8 cellular contexts compared by ENCODE assay signal in the genomic region with DNA sequence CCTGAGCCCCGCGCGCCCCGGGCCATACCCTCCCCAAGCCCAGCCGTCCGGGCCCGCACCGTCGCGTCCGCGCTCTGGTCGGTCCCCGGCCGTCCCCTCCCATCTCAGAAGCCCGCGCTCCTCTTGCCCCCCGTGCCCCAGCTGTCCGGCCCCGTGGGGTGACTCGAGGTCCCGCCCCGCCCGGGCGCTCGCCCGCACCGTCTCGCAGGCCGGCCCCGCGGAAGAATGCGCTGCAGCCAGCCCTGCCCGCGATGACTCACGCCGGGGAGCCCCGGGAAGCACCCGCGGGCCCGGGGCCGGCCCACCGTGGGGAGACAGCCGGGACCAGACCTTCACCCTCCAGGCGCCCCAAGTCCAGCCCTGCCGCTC. TPM values are rescaled to one million over a fixed set of nuclear protein-coding genes. Genes with fewer than 3 reads are reported as not detected.
DNase-seq lines count a peak whose midpoint lies in the region; ATAC-seq, FAIRE-seq and TF ChIP-seq lines count a peak whose summit lies in the region.

No MANE protein-coding gene starts in this region.

- H3K27me3 ChIP-seq in OCI-LY3 (ENCODE audit: low read depth, low read length), result no peaks in the 10 kb centered on the region

- no peaks in the 10 kb centered on the region for H3K79me2 ChIP-seq in OCI-LY3 (ENCODE audit: low read length)

- TF ChIP-seq CTCF in OCI-LY3 (IDR thresholded peaks at IDR 0.05; ENCODE audit: low read depth, low read length) (no peak), astrocyte of the spinal cord (IDR thresholded peaks at IDR 0.05; ENCODE audit: low read depth, low read length) (no peak), kidney (IDR thresholded peaks at IDR 0.05; ENCODE audit: borderline replicate concordance, extremely low read depth, insufficient read depth) (no peak)

- H3K4me2 ChIP-seq in OCI-LY3 (ENCODE audit: low read length), result peak overlapping the region; percentile 97

- H3K4me1 ChIP-seq in OCI-LY3 (ENCODE audit: low read length) (peaks cover 4% of the 10 kb centered on the region; the same call in 1 of the 2 replicates), kidney (ENCODE audit: control insufficient read depth in 1 of 2, insufficient read depth in 1 of 2, low read depth in 1 of 2, low read length in 2 of 2) (peaks cover 3 to 11% of the 10 kb centered on the region in 2 donors)

- H3K4me3 ChIP-seq in OCI-LY3 (ENCODE audit: low read length), result peak overlapping the region; percentile 76
- H3K4me3 ChIP-seq in astrocyte of the spinal cord (ENCODE audit: low read depth, low read length), result peak overlapping the region; percentile 82
- H3K4me3 ChIP-seq in kidney (ENCODE audit: low read length in 2 of 2), result peak overlapping the region in 1 of 2 donors; percentile 40

- H3K9ac ChIP-seq in OCI-LY3 (ENCODE audit: low read length) (peak overlapping the region; percentile 60; the same call in 1 of the 2 replicates), kidney (ENCODE audit: low read length in 2 of 2) (no peak overlapping the region)

- DNase-seq in EH (ENCODE audit: low read depth) (peak; percentile 87), astrocyte of the spinal cord (ENCODE audit: low read depth, low spot score) (peak; percentile 83), kidney (peak; percentile 92), NCI-H2029 treated with DMSO at 0.1 percent for 48 hours (lab: John Stamatoyannopoulos, UW) (no peak)
- DNase-seq in stimulated activated naive CD8-positive, alpha-beta T cell treated with anti-CD3 and anti-CD28 coated beads, Interleukin-15, Interleukin-2, amounts not matched to agents 100 U/mL and 50 U/mL, for 24 hours, result peak; percentile 78

- in situ Hi-C loops in astrocyte of the spinal cord (cut with HindIII; ENCODE audit: low sequenced_read_pairs), result no loop called here

- H3K27ac ChIP-seq in OCI-LY3 (ENCODE audit: low read length), result no peak overlapping the region
- no peak overlapping the region for H3K27ac ChIP-seq in kidney (ENCODE audit: low read depth in 2 of 2, low read length in 2 of 2)

- H2AFZ ChIP-seq in OCI-LY3 (ENCODE audit: low read depth, low read length), result no peak overlapping the region

- FAIRE-seq in kidney (lab: Jason Lieb, UNC), result no peak

- H3K9me3 ChIP-seq in OCI-LY3 (ENCODE audit: insufficient read depth, low read length) (no peaks in the 10 kb centered on the region), kidney (ENCODE audit: control insufficient read depth in 1 of 2, low read length in 2 of 2) (no peaks in the 10 kb centered on the region)

- H3K36me3 ChIP-seq in OCI-LY3 (replicated peaks; ENCODE audit: low read depth, low read length) (no peaks in the 10 kb centered on the region), kidney (ENCODE audit: control insufficient read depth in 1 of 2, insufficient read depth in 2 of 2, low read length in 2 of 2) (no peaks in the 10 kb centered on the region)

- peak; percentile 42 for ATAC-seq in stimulated activated naive CD8-positive, alpha-beta T cell treated with anti-CD3 and anti-CD28 coated beads, Interleukin-15, Interleukin-2, amounts not matched to agents 100 U/mL and 50 U/mL, for 24 hours
- ATAC-seq in GM19463 (IDR thresholded peaks at IDR 0.05; ENCODE audit: unreplicated experiment) (no peak), GM21619 (IDR thresholded peaks at IDR 0.05; ENCODE audit: unreplicated experiment) (no peak)

- intact Hi-C loops in kidney (cut with DNase I), result no loop called here

- H4K20me1 ChIP-seq in OCI-LY3 (ENCODE audit: insufficient read depth, low read length), result no peaks in the 10 kb centered on the region

RNA-seq across cellular contexts. Expression of gene PHLDA2, which starts 0.3 kb away (rescaled TPM):
- 19.7 TPM for total RNA-seq in kidney
- polyA plus RNA-seq in kidney (ENCODE audit: insufficient read depth, low read depth, low replicate concordance), result 9.0 TPM

RNA-seq across cellular contexts. Expression of gene CDKN1C, which starts 43.9 kb away (rescaled TPM):
- total RNA-seq in kidney, result 54.8 TPM
- 192 TPM for polyA plus RNA-seq in kidney (ENCODE audit: insufficient read depth, low read depth, low replicate concordance)
